In genomic region chr17:50028207-50029120, GRCh38 we compare ENCODE assay signal across 8 cellular contexts. TPM values are rescaled to one million over a fixed set of nuclear protein-coding genes. Genes with fewer than 3 reads are reported as not detected.
DNase-seq lines count a peak whose midpoint lies in the region; ATAC-seq and TF ChIP-seq lines count a peak whose summit lies in the region.

No MANE protein-coding gene starts in this region.

- peak overlapping the region in 1 of 10 donors; percentile 49 for H3K27ac Mint-ChIP-seq in naive thymus-derived CD8-positive, alpha-beta T cell

- BruUV-seq in PC-9 (replicated peaks; lab: Mats Ljungman, UMichigan): no TSS peak

- TF ChIP-seq CTCF in PC-9 (conservative IDR thresholded peaks at IDR 0.05) (no peak), epithelial cell of proximal tubule (conservative IDR thresholded peaks at IDR 0.05; ENCODE audit: low read depth, low read length) (peak; percentile 10), osteoblast (IDR thresholded peaks at IDR 0.05; ENCODE audit: extremely low read depth, low read depth, low read length) (no peak)

- DNase-seq in D341Med (ENCODE audit: low spot score) (peak; percentile 42), PC-9 (peak; percentile 95 to 97), epithelial cell of proximal tubule (ENCODE audit: low read depth) (peak; percentile 94), osteoblast (ENCODE audit: insufficient read length, low spot score, missing footprints) (no peak), NCI-H1694 (lab: John Stamatoyannopoulos, UW) (no peak)
- DNase-seq in naive thymus-derived CD8-positive, alpha-beta T cell: no peak

- peaks cover 6 to 20% (median 9%) of the 10 kb centered on the region in 4 donors for H3K4me1 Mint-ChIP-seq in naive thymus-derived CD8-positive, alpha-beta T cell

- peaks cover 51% of the 10 kb centered on the region for H3F3A ChIP-seq in PC-9 (ENCODE audit: insufficient read depth, low read depth)

- peak overlapping the region; percentile 58; the same call in 1 of the 2 replicates for H3K4me3 ChIP-seq in PC-9
- H3K4me3 ChIP-seq in epithelial cell of proximal tubule (ENCODE audit: low read depth, low read length): peak overlapping the region; percentile 62
- peak overlapping the region; percentile 68 for H3K4me3 ChIP-seq in osteoblast (ENCODE audit: insufficient read depth, low read length)

- H3K27me3 ChIP-seq in PC-9 (ENCODE audit: insufficient read depth, low read depth) (no peaks in the 10 kb centered on the region), osteoblast (ENCODE audit: insufficient read depth, low read length) (no peaks in the 10 kb centered on the region)

- H3K27me3 Mint-ChIP-seq in naive thymus-derived CD8-positive, alpha-beta T cell: peaks cover 14 to 35% (median 22%) of the 10 kb centered on the region in 5 donors

- H3K4me1 ChIP-seq in PC-9 (replicated peaks; ENCODE audit: insufficient read depth) (peaks cover 46% of the 10 kb centered on the region), osteoblast (ENCODE audit: insufficient read depth, low read length) (peaks cover 28% of the 10 kb centered on the region)

- H3K9me2 ChIP-seq in PC-9 (ENCODE audit: insufficient read depth): no peaks in the 10 kb centered on the region

- H3K27ac ChIP-seq in PC-9: peak overlapping the region; percentile 96
- H3K27ac ChIP-seq in osteoblast (ENCODE audit: low read depth, low read length): peak overlapping the region; percentile 94

- H3K36me3 ChIP-seq in PC-9 (ENCODE audit: low read depth) (no peaks in the 10 kb centered on the region), osteoblast (ENCODE audit: insufficient read depth, low read length) (no peaks in the 10 kb centered on the region)

- H2AFZ ChIP-seq in PC-9 (peak overlapping the region; percentile 40), osteoblast (ENCODE audit: low read length) (peak overlapping the region; percentile 82)

- CTCF ChIA-PET in PC-9 (lab: Charles Lee): interaction anchor here (0.5 to 2.0 kb wide), 5 partner anchors 25 to 391 kb away, joined by 3 to 13 read pairs (median 5); partner anchors contain the start of gene ITGA3

- H3K9me3 ChIP-seq in PC-9 (ENCODE audit: insufficient read depth, low read depth) (no peaks in the 10 kb centered on the region), osteoblast (ENCODE audit: low read depth, low read length) (no peaks in the 10 kb centered on the region)

- H3K4me2 ChIP-seq in PC-9: peak overlapping the region; percentile 89
- H3K4me2 ChIP-seq in osteoblast (ENCODE audit: insufficient read depth, low read length): peak overlapping the region; percentile 95

- H3K79me2 ChIP-seq in PC-9 (ENCODE audit: low read depth) (no peaks in the 10 kb centered on the region; the same call in 1 of the 2 replicates), osteoblast (ENCODE audit: insufficient read depth, low read length) (peaks cover 5% of the 10 kb centered on the region)

- H3K9me3 Mint-ChIP-seq in naive thymus-derived CD8-positive, alpha-beta T cell: no peaks in the 10 kb centered on the region

- peaks cover 0 to 2% (median 0%) of the 10 kb centered on the region in 3 donors for H3K36me3 Mint-ChIP-seq in naive thymus-derived CD8-positive, alpha-beta T cell

- no peaks in the 10 kb centered on the region for H4K20me1 ChIP-seq in PC-9 (ENCODE audit: insufficient read depth)
- H4K20me1 ChIP-seq in osteoblast (ENCODE audit: insufficient read depth, low read length): no peaks in the 10 kb centered on the region

- peak overlapping the region in 1 of 10 donors; percentile 12 for H3K4me3 Mint-ChIP-seq in naive thymus-derived CD8-positive, alpha-beta T cell

- intact Hi-C loops in PC-9 (cut with micrococcal nuclease; ENCODE audit: unreplicated experiment): loop anchor here (1.0 to 10.0 kb wide), 3 partner anchors 23 to 266 kb away; no protein-coding TSS in a partner anchor

- ATAC-seq in GM18870 (IDR thresholded peaks at IDR 0.05; ENCODE audit: unreplicated experiment) (no peak), HG02852 (IDR thresholded peaks at IDR 0.05; ENCODE audit: unreplicated experiment) (no peak)
- no peak for ATAC-seq in naive thymus-derived CD8-positive, alpha-beta T cell

- POLR2A ChIA-PET in PC-9 (lab: Charles Lee; ENCODE audit: unreplicated experiment): interaction anchor here (0.5 to 2.8 kb wide), 11 partner anchors 12 to 661 kb away, joined by 3 to 55 read pairs (median 5); partner anchors contain the start of gene ITGA3
- POLR2A ChIA-PET in naive thymus-derived CD8-positive, alpha-beta T cell (lab: Charles Lee): interaction anchor here (0.5 to 0.8 kb wide), 4 partner anchors 25 to 151 kb away, joined by 3 to 5 read pairs (median 4); no protein-coding TSS in a partner anchor

RNA-seq across cellular contexts. Expression of gene ITGA3, which starts 27.4 kb away (rescaled TPM):
- total RNA-seq in PC-9 (2021): 291 and 327 TPM in 2 replicates
- total RNA-seq in epithelial cell of proximal tubule: 630 and 668 TPM in 2 replicates
- total RNA-seq in osteoblast: 73.4 and 81.4 TPM in 2 replicates
- 1 to 10 TPM; 8.0 to 8.5 TPM for total RNA-seq in naive thymus-derived CD8-positive, alpha-beta T cell
- polyA plus RNA-seq in naive thymus-derived CD8-positive, alpha-beta T cell: 1 to 10 TPM in 2 of 3 donors, under 1 TPM in 1; 0.40 to 1.5 (median 1.4) TPM

RNA-seq across cellular contexts. Expression of gene DLX3, which starts 33.4 kb away (rescaled TPM):
- 1.2 and 2.0 TPM in 2 replicates for total RNA-seq in PC-9 (2021)
- not detected in 2 replicates for total RNA-seq in epithelial cell of proximal tubule
- 0.59 and 1.1 TPM in 2 replicates for total RNA-seq in osteoblast
- under 1 TPM in 1 of 2 experiments, not detected in 1; 0.18 TPM for total RNA-seq in naive thymus-derived CD8-positive, alpha-beta T cell
- polyA plus RNA-seq in naive thymus-derived CD8-positive, alpha-beta T cell: under 1 TPM; 0.09 to 0.32 (median 0.26) TPM

RNA-seq across cellular contexts. Expression of gene DLX4, which starts 59.5 kb away (rescaled TPM):
- total RNA-seq in PC-9 (2021) (6.2 and 8.8 TPM in 2 replicates), epithelial cell of proximal tubule (not detected in 2 replicates), osteoblast (under 0.01 TPM in 1 of 2 replicates, not detected in the other)
- total RNA-seq in naive thymus-derived CD8-positive, alpha-beta T cell: 1 to 10 TPM in 1 of 2 experiments, under 1 TPM in 1; 0.88 to 1.4 TPM
- under 1 TPM in 1 of 3 donors, not detected in 2; 0.11 TPM for polyA plus RNA-seq in naive thymus-derived CD8-positive, alpha-beta T cell

Comparison
In these comparisons a context has a peak if more than half of its experiments do, and no peak if none do; other contexts are left out.
1. DNase-seq: peak in D341Med (single experiment), PC-9 (2 of 2) and epithelial cell of proximal tubule (single experiment); none in osteoblast (single experiment), NCI-H1694 (single experiment) and naive thymus-derived CD8-positive, alpha-beta T cell (0 of 10).
2. Peak in every context shown above with its lines, with median percentiles within 50 percentile points of each other: H3K4me3 ChIP-seq.